Comparison of ENCODE assay signal across 17 cellular contexts in the genomic region with DNA sequence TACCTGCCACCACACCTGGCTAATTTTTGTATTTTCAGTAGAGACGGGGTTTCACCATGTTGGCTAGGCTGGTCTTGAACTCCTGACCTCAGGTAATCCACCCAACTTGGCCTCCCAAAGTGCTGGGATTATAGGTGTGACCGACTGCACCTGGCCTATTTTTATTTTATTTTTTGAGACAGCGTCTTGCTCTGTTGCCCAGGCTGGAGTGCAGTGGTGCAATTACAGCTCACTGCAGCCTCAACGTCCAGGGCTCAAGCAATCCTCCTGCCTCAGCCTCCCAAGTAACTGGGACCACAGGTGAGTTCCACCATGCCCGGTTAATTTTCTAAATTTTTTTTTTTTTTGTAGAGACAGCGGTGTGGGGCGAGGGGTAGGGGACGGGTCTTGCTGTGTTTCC. TPM values are rescaled to one million over a fixed set of nuclear protein-coding genes. Genes with fewer than 3 reads are reported as not detected.
"Had no signal": no experiment of that assay in that cellular context is flagged by ENCODE, and none has a peak within 500 bp of the region (broad histone marks: within the 10 kb centered on the region; RNA-seq: fewer than 3 reads in every experiment).

No MANE protein-coding gene starts in this region.

RNA-seq across cellular contexts. Expression of gene ACP7, which starts 32.9 kb away (rescaled TPM):
- total RNA-seq: activated naive CD4-positive, alpha-beta T cell treated with anti-CD3 and anti-CD28 coated beads for 36 hours; activated naive CD8-positive, alpha-beta T cell treated with anti-CD3 and anti-CD28 coated beads for 36 hours; activated naive CD8-positive, alpha-beta T cell treated with anti-CD3 and anti-CD28 coated beads, Interleukin-2, amount 10 ng/mL, durations not matched to agents 7 days and 5 days; activated T-cell treated with anti-CD3 and anti-CD28 coated beads, Interleukin-2, amount 50 U/mL, for 72 hours; activated T-helper 1 cell treated with anti-CD3 and anti-CD28 coated beads, Interleukin-12 subunit alpha, Interleukin-12 subunit beta, Interleukin-2, Interleukin-4 antibody, amounts not matched to agents 30 ng/mL and 10 ng/mL and 1 ng/mL, durations not matched to agents 14 hours and 24 hours and 36 hours; activated T-helper 17 cell treated with anti-CD3 and anti-CD28 coated beads, Interleukin-2, amount 50 U/mL, for 72 hours; activated T-helper 2 cell treated with anti-CD3 and anti-CD28 coated beads, Interferon-gamma antibody, Interleukin-2, Interleukin-4, amounts not matched to agents 10 μg/mL and 5 μg/mL and 100 μg/mL, durations not matched to agents 14 hours and 24 hours and 36 hours; adrenal gland; aorta; ascending aorta; astrocyte; body of pancreas; breast epithelium; cardiac muscle cell; cardiac septum; cerebellum; chondrocyte had no signal
- polyA plus RNA-seq: adrenal gland, aorta, cardiac muscle cell had no signal
